Comparison of ENCODE assay signal across 9 cellular contexts in the genomic region with DNA sequence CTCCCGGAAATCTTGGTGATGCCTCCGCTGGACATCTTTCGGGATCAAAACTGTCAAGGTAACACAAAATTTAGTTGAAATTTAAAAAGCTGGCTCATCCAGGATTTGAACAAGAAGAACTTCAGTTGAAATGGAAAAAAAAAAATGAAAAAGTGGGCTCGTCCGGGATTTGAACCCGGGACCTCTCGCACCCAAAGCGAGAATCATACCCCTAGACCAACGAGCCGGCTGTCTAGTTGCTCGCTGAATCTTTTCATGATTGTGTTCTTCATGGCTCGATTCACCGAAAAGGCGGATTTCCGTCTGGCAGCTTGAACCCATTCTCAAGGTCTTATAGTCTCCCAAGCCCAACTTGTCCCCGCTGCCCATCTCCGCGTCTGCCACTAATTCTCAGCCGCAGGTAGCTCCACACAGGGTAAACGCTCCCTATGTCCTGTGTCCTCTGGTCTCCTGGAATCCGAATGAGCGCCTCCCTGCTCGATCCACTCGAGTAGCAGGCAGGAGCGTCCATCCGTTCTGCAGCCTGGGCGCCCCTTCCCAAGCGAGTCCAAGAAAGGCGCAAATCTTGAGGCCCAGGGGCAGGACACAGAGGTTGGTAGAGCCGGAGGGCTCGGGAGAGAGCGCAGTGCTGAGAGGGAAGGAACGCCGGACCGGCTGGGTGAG. TPM values are rescaled to one million over a fixed set of nuclear protein-coding genes. Genes with fewer than 3 reads are reported as not detected.
DNase-seq lines count a peak whose midpoint lies in the region; ATAC-seq lines count a peak whose summit lies in the region.
"Had no signal": no experiment of that assay in that cellular context is flagged by ENCODE, and none has a peak within 500 bp of the region (broad histone marks: within the 10 kb centered on the region; RNA-seq: fewer than 3 reads in every experiment).

No MANE protein-coding gene starts in this region.

- H3K4me1 Mint-ChIP-seq in effector memory CD8-positive, alpha-beta T cell (ENCODE audit: low read depth in 2 of 2) = peaks cover 40 to 42% of the 10 kb centered on the region in 2 donors

- H3K4me3 Mint-ChIP-seq in effector memory CD8-positive, alpha-beta T cell = peak overlapping the region; percentile 97 to 99

- H3K27me3 Mint-ChIP-seq in effector memory CD8-positive, alpha-beta T cell = peaks cover 0 to 15% of the 10 kb centered on the region in 2 donors

- ATAC-seq in HG03432 (IDR thresholded peaks at IDR 0.05; ENCODE audit: unreplicated experiment) = peak; percentile 11
- peak; percentile 12 for ATAC-seq in effector memory CD8-positive, alpha-beta T cell (replicated peaks)

- H3K36me3 Mint-ChIP-seq in effector memory CD8-positive, alpha-beta T cell (ENCODE audit: insufficient read depth) = peaks cover 70% of the 10 kb centered on the region

- H3K9me3 Mint-ChIP-seq in effector memory CD8-positive, alpha-beta T cell = peaks cover 7 to 11% of the 10 kb centered on the region in 2 donors

- H3K27ac Mint-ChIP-seq in effector memory CD8-positive, alpha-beta T cell = peak overlapping the region; percentile 100

- peak; percentile 74 for DNase-seq in activated CD4-positive, alpha-beta T cell treated with anti-CD3 and anti-CD28 coated beads, Interleukin-2, amount 50 U/mL, for 1 hour
- DNase-seq in effector memory CD8-positive, alpha-beta T cell = peak; percentile 86 to 88 (median 87)
- peak; percentile 87 for DNase-seq in mucosa of gallbladder (ENCODE audit: low spot score)
- peak; percentile 35 to 73 for DNase-seq in stimulated activated CD8-positive, alpha-beta memory T cell treated with anti-CD3 and anti-CD28 coated beads, Interleukin-7, amount 100 ng/mL, for 4 hours (ENCODE audit: low read depth in 2 of 2)
- DNase-seq in OCI-M1 (lab: John Stamatoyannopoulos, UW) = no peak
- DNase-seq in SKM-1 treated with dmso at 0.1 percent for 144 hours (lab: John Stamatoyannopoulos, UW; ENCODE audit: unreplicated experiment) = no peak
- no peak for DNase-seq in GM19240 (ENCODE audit: insufficient read length, low spot score)

RNA-seq across cellular contexts. Expression of a gene that starts 16.2 kb away (rescaled TPM):
- total RNA-seq in mucosa of gallbladder = 1.2 TPM

RNA-seq across cellular contexts. Expression of a gene that starts 34.2 kb away (rescaled TPM):
- total RNA-seq in mucosa of gallbladder = 47.6 TPM

RNA-seq across cellular contexts. Expression of a gene that starts 41.4 kb away (rescaled TPM):
- not detected for total RNA-seq in mucosa of gallbladder
- total RNA-seq: subcutaneous adipose tissue had no signal

RNA-seq across cellular contexts. Expression of a gene that starts 54.9 kb away (rescaled TPM):
- total RNA-seq in mucosa of gallbladder = 1,033 TPM

RNA-seq across cellular contexts. Expression of a gene that starts 57.9 kb away (rescaled TPM):
- total RNA-seq in mucosa of gallbladder = not detected
- total RNA-seq: subcutaneous adipose tissue had no signal

Comparison
In these comparisons a context has a peak if more than half of its experiments do, and no peak if none do; other contexts are left out.
1. DNase-seq: peak in activated CD4-positive, alpha-beta T cell treated with anti-CD3 and anti-CD28 coated beads, Interleukin-2, amount 50 U/mL, for 1 hour (single experiment), effector memory CD8-positive, alpha-beta T cell (3 of 3), mucosa of gallbladder (single experiment) and stimulated activated CD8-positive, alpha-beta memory T cell treated with anti-CD3 and anti-CD28 coated beads, Interleukin-7, amount 100 ng/mL, for 4 hours (2 of 2); none in OCI-M1 (single experiment), SKM-1 treated with dmso at 0.1 percent for 144 hours (single experiment) and GM19240 (single experiment).